23 cellular contexts compared by ENCODE assay signal in the genomic region with DNA sequence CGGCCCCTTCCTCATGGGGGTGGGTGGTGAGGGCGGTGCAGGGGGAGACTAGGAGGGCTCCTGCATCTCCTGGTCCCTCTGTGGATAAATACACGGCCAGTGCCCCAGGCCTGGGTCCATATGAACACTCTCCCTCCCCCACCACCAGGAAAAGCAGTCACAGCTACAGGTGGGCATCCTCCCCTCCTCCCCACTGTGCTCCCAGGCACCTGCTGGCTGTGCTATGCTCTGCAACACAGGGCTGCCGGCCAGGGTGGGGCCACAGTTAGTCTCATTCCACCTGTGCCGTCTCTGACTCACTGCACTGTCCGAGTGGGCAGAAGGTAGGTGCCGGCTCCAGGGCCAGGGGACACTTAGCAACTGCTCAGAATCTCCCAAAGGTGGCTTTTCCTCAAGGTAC.
DNase-seq lines count a peak whose midpoint lies in the region; ATAC-seq and TF ChIP-seq lines count a peak whose summit lies in the region.
"Had no signal": no experiment of that assay in that cellular context is flagged by ENCODE, and none has a peak within 500 bp of the region (broad histone marks: within the 10 kb centered on the region; RNA-seq: fewer than 3 reads in every experiment).

No MANE protein-coding gene starts in this region.

- no peak overlapping the region for H3K4me2 ChIP-seq in neuronal stem cell (ENCODE audit: insufficient read depth, low read length, poor library complexity, severe bottlenecking)
- H3K4me2 ChIP-seq: BLaER1 treated with 17β-estradiol and CSF1 and Interleukin-3, amounts not matched to agents 10 nM and 100 nM; SK-N-SH had no signal

- H3K36me3 ChIP-seq in KOPT-K1 (ENCODE audit: insufficient read depth, low read length) (no peaks in the 10 kb centered on the region), brain microvascular endothelial cell (replicated peaks) (no peaks in the 10 kb centered on the region), neuronal stem cell (replicated peaks in 1 of 2; ENCODE audit: control insufficient read depth in 2 of 2, insufficient read depth in 2 of 2, low read length in 2 of 2) (no peaks in the 10 kb centered on the region), esophagus muscularis mucosa (no peaks in the 10 kb centered on the region)
- H3K36me3 ChIP-seq: BLaER1 treated with 17β-estradiol and CSF1 and Interleukin-3, amounts not matched to agents 10 nM and 100 nM; breast epithelium; heart left ventricle had no signal

- TF ChIP-seq CTCF in GM12873 (IDR thresholded peaks at IDR 0.05; ENCODE audit: insufficient read depth, low read depth, low read length, missing control alignments), result peak; percentile 19
- TF ChIP-seq CTCF in brain microvascular endothelial cell (IDR thresholded peaks at IDR 0.05; ENCODE audit: low read depth, low read length, missing control alignments), result peak; percentile 9
- TF ChIP-seq CTCF in esophagus muscularis mucosa (IDR thresholded peaks at IDR 0.05), result no peak

- no peak overlapping the region for H4K91ac ChIP-seq in neuronal stem cell (ENCODE audit: low read depth, low read length, poor library complexity)

- peak overlapping the region; percentile 12 for H3K27ac ChIP-seq in KOPT-K1 (ENCODE audit: low read depth, low read length, poor library complexity, severe bottlenecking)
- H3K27ac ChIP-seq in brain microvascular endothelial cell, result no peak overlapping the region
- no peak overlapping the region for H3K27ac ChIP-seq in neuronal stem cell (replicated peaks; ENCODE audit: low read length)
- peak overlapping the region in 1 of 4 donors; percentile 68 for H3K27ac ChIP-seq in esophagus muscularis mucosa (replicated peaks in 1 of 4)
- H3K27ac ChIP-seq: BLaER1 treated with 17β-estradiol and CSF1 and Interleukin-3, amounts not matched to agents 10 nM and 100 nM; RWPE1 had no signal

- POLR2A ChIA-PET in naive thymus-derived CD8-positive, alpha-beta T cell (lab: Charles Lee), result no interaction called here

- no peak overlapping the region for H2BK12ac ChIP-seq in neuronal stem cell (ENCODE audit: low read length)

- no peak for TF ChIP-seq EP300 in esophagus muscularis mucosa (IDR thresholded peaks at IDR 0.05)

- no peak for TF ChIP-seq POLR2A in esophagus muscularis mucosa (IDR thresholded peaks at IDR 0.05; ENCODE audit: low read depth)

- no peak overlapping the region for H3K23ac ChIP-seq in neuronal stem cell (ENCODE audit: low read depth, low read length, poor library complexity)

- H3K18ac ChIP-seq in neuronal stem cell (ENCODE audit: low read length), result peak overlapping the region; percentile 54

- H3K36me3 Mint-ChIP-seq in naive thymus-derived CD8-positive, alpha-beta T cell, result no peaks in the 10 kb centered on the region
- peaks cover 4% of the 10 kb centered on the region for H3K36me3 Mint-ChIP-seq in effector memory CD8-positive, alpha-beta T cell (ENCODE audit: insufficient read depth)

- WGBS in neuronal stem cell (ENCODE audit: extremely low coverage in 2 of 2, insufficient read length in 2 of 2, insufficient replicate concordance in 1 of 2), 2 donors, result no CpG with 5 or more reads among the region's 7 CpGs
- WGBS in esophagus muscularis mucosa, result 70% methylated on average over 4 of the region's 7 CpGs

- H3K27me3 ChIP-seq in brain microvascular endothelial cell (replicated peaks) (no peaks in the 10 kb centered on the region), neuronal stem cell (ENCODE audit: control insufficient read depth in 3 of 3, insufficient read depth in 3 of 3, low read depth in 1 of 3, low read length in 3 of 3) (peaks cover 0 to 12% (median 0%) of the 10 kb centered on the region in 3 experiments), esophagus muscularis mucosa (peaks cover 0 to 69% (median 0%) of the 10 kb centered on the region in 4 donors)
- H3K27me3 ChIP-seq: BLaER1 treated with 17β-estradiol and CSF1 and Interleukin-3, amounts not matched to agents 10 nM and 100 nM; breast epithelium had no signal

- H3K4me3 Mint-ChIP-seq in naive thymus-derived CD8-positive, alpha-beta T cell, result no peak overlapping the region
- H3K4me3 Mint-ChIP-seq in effector memory CD8-positive, alpha-beta T cell, result no peak overlapping the region
- H3K4me3 Mint-ChIP-seq: activated CD4-positive, alpha-beta memory T cell treated with anti-CD3 and anti-CD28 coated beads, Interleukin-2, amount 10 ng/mL, durations not matched to agents 7 days and 5 days; nephron progenitor cell had no signal

- no peak for DNase-seq in brain microvascular endothelial cell
- no peak for DNase-seq in neuronal stem cell (ENCODE audit: low spot score)
- no peak for DNase-seq in naive thymus-derived CD8-positive, alpha-beta T cell
- no peak for DNase-seq in DMS53 (lab: John Stamatoyannopoulos, UW)
- no peak for DNase-seq in effector memory CD8-positive, alpha-beta T cell
- no peak for DNase-seq in esophagus muscularis mucosa (ENCODE audit: extremely low spot score)
- DNase-seq: activated CD4-positive, alpha-beta memory T cell treated with anti-CD3 and anti-CD28 coated beads, Interleukin-2, amount 10 ng/mL, durations not matched to agents 7 days and 5 days; activated gamma-delta T cell treated with Interleukin-2 at 50 U/mL for 16 hours; Caco-2; EL; HCEC 1CT; heart left ventricle; left ventricle myocardium superior; NCI-H2081; NCI-H510A; nephron progenitor cell; SK-N-SH had no signal

- no peaks in the 10 kb centered on the region for H3K9me3 ChIP-seq in KOPT-K1 (ENCODE audit: insufficient read depth, low read length, poor library complexity, severe bottlenecking)
- peaks cover 0 to 5% of the 10 kb centered on the region in 2 donors for H3K9me3 ChIP-seq in neuronal stem cell (replicated peaks in 1 of 2; ENCODE audit: control insufficient read depth in 2 of 2, insufficient read depth in 1 of 2, low read depth in 1 of 2, low read length in 2 of 2)
- H3K9me3 ChIP-seq in esophagus muscularis mucosa, result no peaks in the 10 kb centered on the region
- H3K9me3 ChIP-seq: BLaER1 treated with 17β-estradiol and CSF1 and Interleukin-3, amounts not matched to agents 10 nM and 100 nM; breast epithelium; Caco-2; heart left ventricle; SK-N-SH had no signal

- H2BK120ac ChIP-seq in neuronal stem cell (ENCODE audit: low read depth, low read length), result no peak overlapping the region

- H3K9me3 Mint-ChIP-seq in naive thymus-derived CD8-positive, alpha-beta T cell, result peaks cover 0 to 4% (median 0%) of the 10 kb centered on the region in 9 donors
- peaks cover 0 to 3% of the 10 kb centered on the region in 2 donors for H3K9me3 Mint-ChIP-seq in effector memory CD8-positive, alpha-beta T cell

- intact Hi-C loops in esophagus muscularis mucosa (cut with DNase I), result no loop called here

- no peak overlapping the region for H2BK5ac ChIP-seq in neuronal stem cell (ENCODE audit: low read length)

- no peak overlapping the region for H2BK15ac ChIP-seq in neuronal stem cell (ENCODE audit: low read length)

- no peak overlapping the region for H3K4me3 ChIP-seq in brain microvascular endothelial cell (ENCODE audit: low read depth, low read length)
- no peak overlapping the region for H3K4me3 ChIP-seq in neuronal stem cell (ENCODE audit: low read length in 2 of 2)
- no peak overlapping the region for H3K4me3 ChIP-seq in esophagus muscularis mucosa
- H3K4me3 ChIP-seq: BLaER1 treated with 17β-estradiol and CSF1 and Interleukin-3, amounts not matched to agents 10 nM and 100 nM; breast epithelium; coronary artery; heart left ventricle had no signal

- ATAC-seq in naive thymus-derived CD8-positive, alpha-beta T cell, result no peak
- ATAC-seq in effector memory CD8-positive, alpha-beta T cell (replicated peaks), result no peak
- ATAC-seq: heart left ventricle, left ventricle myocardium superior had no signal

- H3K9ac ChIP-seq in neuronal stem cell (ENCODE audit: low read depth, low read length, poor library complexity), result no peak overlapping the region
- H3K9ac ChIP-seq: BLaER1 treated with 17β-estradiol and CSF1 and Interleukin-3, amounts not matched to agents 10 nM and 100 nM; SK-N-SH had no signal

- H3K27me3 Mint-ChIP-seq in naive thymus-derived CD8-positive, alpha-beta T cell, result peaks cover 0 to 22% (median 2%) of the 10 kb centered on the region in 5 donors
- H3K27me3 Mint-ChIP-seq in effector memory CD8-positive, alpha-beta T cell, result peaks cover 9 to 17% of the 10 kb centered on the region in 2 donors
- H3K27me3 Mint-ChIP-seq: activated CD4-positive, alpha-beta memory T cell treated with anti-CD3 and anti-CD28 coated beads, Interleukin-2, amount 10 ng/mL, durations not matched to agents 7 days and 5 days had no signal

- H3K27ac Mint-ChIP-seq in naive thymus-derived CD8-positive, alpha-beta T cell, result no peak overlapping the region
- H3K27ac Mint-ChIP-seq in effector memory CD8-positive, alpha-beta T cell, result no peak overlapping the region
- H3K27ac Mint-ChIP-seq: activated CD4-positive, alpha-beta memory T cell treated with anti-CD3 and anti-CD28 coated beads, Interleukin-2, amount 10 ng/mL, durations not matched to agents 7 days and 5 days; nephron progenitor cell had no signal

- H4K8ac ChIP-seq in neuronal stem cell (ENCODE audit: low read depth, low read length), result peak overlapping the region; percentile 53

- no peak overlapping the region for H3K4ac ChIP-seq in neuronal stem cell (ENCODE audit: low read length)

- H2AFZ ChIP-seq in neuronal stem cell (ENCODE audit: low read length), result no peak overlapping the region

- peak overlapping the region; percentile 97 for H3K14ac ChIP-seq in neuronal stem cell (ENCODE audit: low read length)

- peaks cover 0 to 8% of the 10 kb centered on the region in 2 donors for H3K4me1 ChIP-seq in neuronal stem cell (ENCODE audit: control insufficient read depth in 2 of 2, insufficient read depth in 1 of 2, low read depth in 1 of 2, low read length in 2 of 2)
- H3K4me1 ChIP-seq in esophagus muscularis mucosa, result peaks cover 6 to 20% (median 15%) of the 10 kb centered on the region in 4 donors
- H3K4me1 ChIP-seq: breast epithelium had no signal

- peak overlapping the region; percentile 50 for H2AK5ac ChIP-seq in neuronal stem cell (ENCODE audit: low read depth, low read length)

- in situ Hi-C loops in brain microvascular endothelial cell (cut with HindIII; ENCODE audit: low pct_ligation_motif_present, low sequenced_read_pairs), result no loop called here

- no peaks in the 10 kb centered on the region for H3K79me1 ChIP-seq in neuronal stem cell (ENCODE audit: low read depth, low read length)

- peaks cover 10 to 15% (median 14%) of the 10 kb centered on the region in 4 donors for H3K4me1 Mint-ChIP-seq in naive thymus-derived CD8-positive, alpha-beta T cell
- peaks cover 15 to 18% of the 10 kb centered on the region in 2 donors for H3K4me1 Mint-ChIP-seq in effector memory CD8-positive, alpha-beta T cell (ENCODE audit: low read depth in 2 of 2)

Comparison
In these comparisons a context has a peak if more than half of its experiments do, and no peak if none do; other contexts are left out.
1. CTCF ChIP-seq: peak in GM12873 (single experiment) and brain microvascular endothelial cell (single experiment); none in esophagus muscularis mucosa (0 of 3).